ENCODE assay signal across 9 cellular contexts in the genomic region with DNA sequence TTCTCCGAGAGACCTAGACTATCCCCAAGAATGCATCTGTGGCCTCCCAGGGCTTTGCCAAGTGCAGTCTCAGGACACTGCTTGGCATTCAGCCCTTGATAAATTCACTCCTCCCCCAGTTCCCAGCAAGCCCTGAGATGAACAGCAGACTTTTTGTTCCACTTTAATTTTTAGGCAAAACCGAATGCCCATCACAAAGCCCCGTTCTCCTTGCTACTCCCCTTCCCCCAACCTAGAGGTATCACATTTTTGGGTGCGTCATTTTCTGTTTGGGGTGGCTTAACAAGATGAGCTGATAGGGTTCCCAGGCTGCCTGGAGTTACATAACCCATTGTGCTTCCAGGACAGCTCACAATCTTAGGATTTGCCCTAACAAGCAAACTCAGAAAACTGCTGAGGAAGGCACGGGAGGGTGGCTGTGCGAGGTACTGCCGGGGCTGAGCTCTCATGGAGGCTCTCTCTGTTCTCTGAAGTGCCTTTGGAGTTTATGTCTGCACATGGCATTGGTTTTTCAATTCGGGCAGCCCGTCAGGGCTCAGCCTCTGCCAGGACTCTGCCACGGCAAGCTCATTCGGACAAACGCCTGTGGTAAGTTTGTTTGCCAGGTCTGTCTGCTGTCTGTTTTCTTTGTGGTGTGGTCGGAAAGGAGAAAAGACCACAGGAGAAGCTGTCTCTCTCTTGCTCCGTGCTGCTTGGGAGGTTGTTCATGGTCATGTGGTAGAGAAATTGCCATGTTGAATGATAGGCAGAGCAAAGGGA. TPM values are rescaled to one million over a fixed set of nuclear protein-coding genes. Genes with fewer than 3 reads are reported as not detected.
DNase-seq lines count a peak whose midpoint lies in the region; ATAC-seq and TF ChIP-seq lines count a peak whose summit lies in the region.
"Had no signal": no experiment of that assay in that cellular context is flagged by ENCODE, and none has a peak within 500 bp of the region (broad histone marks: within the 10 kb centered on the region; RNA-seq: fewer than 3 reads in every experiment).

A gene with protein sequence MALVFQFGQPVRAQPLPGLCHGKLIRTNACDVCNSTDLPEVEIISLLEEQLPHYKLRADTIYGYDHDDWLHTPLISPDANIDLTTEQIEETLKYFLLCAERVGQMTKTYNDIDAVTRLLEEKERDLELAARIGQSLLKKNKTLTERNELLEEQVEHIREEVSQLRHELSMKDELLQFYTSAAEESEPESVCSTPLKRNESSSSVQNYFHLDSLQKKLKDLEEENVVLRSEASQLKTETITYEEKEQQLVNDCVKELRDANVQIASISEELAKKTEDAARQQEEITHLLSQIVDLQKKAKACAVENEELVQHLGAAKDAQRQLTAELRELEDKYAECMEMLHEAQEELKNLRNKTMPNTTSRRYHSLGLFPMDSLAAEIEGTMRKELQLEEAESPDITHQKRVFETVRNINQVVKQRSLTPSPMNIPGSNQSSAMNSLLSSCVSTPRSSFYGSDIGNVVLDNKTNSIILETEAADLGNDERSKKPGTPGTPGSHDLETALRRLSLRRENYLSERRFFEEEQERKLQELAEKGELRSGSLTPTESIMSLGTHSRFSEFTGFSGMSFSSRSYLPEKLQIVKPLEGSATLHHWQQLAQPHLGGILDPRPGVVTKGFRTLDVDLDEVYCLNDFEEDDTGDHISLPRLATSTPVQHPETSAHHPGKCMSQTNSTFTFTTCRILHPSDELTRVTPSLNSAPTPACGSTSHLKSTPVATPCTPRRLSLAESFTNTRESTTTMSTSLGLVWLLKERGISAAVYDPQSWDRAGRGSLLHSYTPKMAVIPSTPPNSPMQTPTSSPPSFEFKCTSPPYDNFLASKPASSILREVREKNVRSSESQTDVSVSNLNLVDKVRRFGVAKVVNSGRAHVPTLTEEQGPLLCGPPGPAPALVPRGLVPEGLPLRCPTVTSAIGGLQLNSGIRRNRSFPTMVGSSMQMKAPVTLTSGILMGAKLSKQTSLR (plus strand): TSS at position 385 of the 759 bp plus-strand sequence. CDS start 113 bp downstream, at position 498.

- WGBS in adrenal gland, 4 donors: 71 to 85% (median 78%) methylated on average over 13 to 14 of the region's 14 CpGs

- H3K27me3 ChIP-seq in adrenal gland: no peaks in the 10 kb centered on the region
- no peaks in the 10 kb centered on the region for H3K27me3 ChIP-seq in gastrocnemius medialis
- H3K27me3 ChIP-seq: neutrophil had no signal

- TF ChIP-seq POLR2A in adrenal gland (IDR thresholded peaks at IDR 0.05) (no peak), gastrocnemius medialis (IDR thresholded peaks at IDR 0.05) (no peak)

- in situ Hi-C loops in gastrocnemius medialis (cut with MboI; ENCODE audit: low sequenced_read_pairs in 4 of 4): loop anchor here in 3 of 4 donors (5.0 to 10.0 kb wide), 3 partner anchors 76 to 199 kb away; no protein-coding TSS in a partner anchor

- H3K4me3 ChIP-seq in adrenal gland: no peak within 1 kb of the TSS
- H3K4me3 ChIP-seq in gastrocnemius medialis: peak within 1 kb of the TSS; percentile 33 to 43 (median 38)

- TF ChIP-seq CTCF in adrenal gland (IDR thresholded peaks at IDR 0.05) (peak in 1 of 6 experiments; percentile 12), gastrocnemius medialis (IDR thresholded peaks at IDR 0.05 in 4 of 5, conservative IDR thresholded peaks at IDR 0.05 in 1 of 5) (no peak)

- peaks cover 0 to 5% of the 10 kb centered on the region in 2 donors for H3K36me3 ChIP-seq in adrenal gland (replicated peaks in 1 of 2)
- H3K36me3 ChIP-seq in gastrocnemius medialis: no peaks in the 10 kb centered on the region

- H3K27ac ChIP-seq in adrenal gland: peak within 1 kb of the TSS in 3 of 5 donors; percentile 11 to 54 (median 27)
- H3K27ac ChIP-seq in gastrocnemius medialis: peak within 1 kb of the TSS; percentile 80 to 86 (median 84)
- H3K27ac ChIP-seq: neutrophil had no signal

- intact Hi-C loops in adrenal gland (cut with DNase I): loop anchor here in 1 of 2 donors (10.0 kb wide), 2 partner anchors 76 to 196 kb away; no protein-coding TSS in a partner anchor
- intact Hi-C loops in left ventricle myocardium superior (cut with micrococcal nuclease): loop anchor here (10.0 kb wide), 1 partner anchor 76 kb away; no protein-coding TSS in a partner anchor
- intact Hi-C loops in gastrocnemius medialis (cut with DNase I; ENCODE audit: low total_unique reads): loop anchor here (10.0 kb wide), 2 partner anchors 1636 to 1776 kb away; a partner anchor contains a TSS

- ATAC-seq in left ventricle myocardium superior (peak; percentile 83), gastrocnemius medialis (peak; percentile 76 to 77)

- H3K9me3 ChIP-seq in adrenal gland (replicated peaks in 1 of 3) (no peaks in the 10 kb centered on the region), gastrocnemius medialis (no peaks in the 10 kb centered on the region)
- H3K9me3 ChIP-seq: neutrophil had no signal

- DNase-seq in GM04503 (ENCODE audit: low read depth) (peak; percentile 86), adrenal gland (peak in 6 of 7 donors; percentile 38 to 69 (median 59)), left ventricle myocardium superior (peak; percentile 62), gastrocnemius medialis (peak; percentile 39 to 53), SKM-1 (lab: John Stamatoyannopoulos, UW; ENCODE audit: unreplicated experiment) (no peak), NCI-H2081 (lab: John Stamatoyannopoulos, UW) (no peak), NCI-H128 (lab: John Stamatoyannopoulos, UW; ENCODE audit: unreplicated experiment) (no peak), NCI-H446 (lab: John Stamatoyannopoulos, UW) (no peak)

- peaks cover 0 to 5% of the 10 kb centered on the region in 2 donors for H3K4me1 ChIP-seq in adrenal gland (replicated peaks in 1 of 2)
- peaks cover 29 to 37% of the 10 kb centered on the region in 2 donors for H3K4me1 ChIP-seq in gastrocnemius medialis

RNA-seq across cellular contexts. Expression of the gene that starts here (rescaled TPM):
- total RNA-seq in adrenal gland (10 to 100 TPM; 24.6 to 38.1 (median 28.8) TPM), left ventricle myocardium superior (323 TPM), gastrocnemius medialis (100 to 1,000 TPM in 2 of 4 donors, 10 to 100 TPM in 2; 59.5 to 109 (median 98.6) TPM)
- polyA plus RNA-seq in adrenal gland: 10 to 100 TPM; 13.1 to 20.1 (median 18.7) TPM

Comparison
In these comparisons a context has a peak if more than half of its experiments do, and no peak if none do; other contexts are left out.
1. DNase-seq: peak in GM04503 (single experiment), adrenal gland (6 of 7), left ventricle myocardium superior (single experiment) and gastrocnemius medialis (2 of 2); none in SKM-1 (single experiment), NCI-H2081 (0 of 2), NCI-H128 (single experiment) and NCI-H446 (0 of 2).
2. H3K4me3 ChIP-seq: peak in gastrocnemius medialis (4 of 4); none in adrenal gland (0 of 4).